In genomic region chr10:12892924-12893323, GRCh38 we compare ENCODE assay signal across 8 cellular contexts.
"Had no signal": no experiment of that assay in that cellular context is flagged by ENCODE, and none has a peak within 500 bp of the region (broad histone marks: within the 10 kb centered on the region; RNA-seq: fewer than 3 reads in every experiment).

No MANE protein-coding gene starts in this region.

- FAIRE-seq: G401.6, GM12878, GM12891, GM12892, GM18507, GM19239 had no signal

- DNase-seq: GDM1, GF-D8 had no signal

- ATAC-seq: GM12878 had no signal

- H3K4me3 ChIP-seq: GM12878 had no signal
